Comparison of ENCODE assay signal across 18 cellular contexts in genomic region chr10:126609566-126609965, GRCh38.
A peak's percentile ranks its signal among the peaks of the same experiment; 100 is the strongest.
DNase-seq lines count a peak whose midpoint lies in the region; ATAC-seq and TF ChIP-seq lines count a peak whose summit lies in the region.
"Had no signal": no experiment of that assay in that cellular context is flagged by ENCODE, and none has a peak within 500 bp of the region (broad histone marks: within the 10 kb centered on the region; RNA-seq: fewer than 3 reads in every experiment).

No MANE protein-coding gene starts in this region.

- intact Hi-C loops in posterior cingulate gyrus (cut with DNase I), result no loop called here
- intact Hi-C loops in sciatic nerve (cut with DNase I), result no loop called here

- no peak overlapping the region for H3K27ac ChIP-seq in tibial nerve
- H3K27ac ChIP-seq: HL-60, SJCRH30 had no signal

- DNase-seq in C1 segment of cervical spinal cord (lab: John Stamatoyannopoulos, UW) (peak in 9 of 14 donors; percentile 8 to 66 (median 39)), amygdala (lab: John Stamatoyannopoulos, UW) (peak in 35 of 56 donors; percentile 12 to 76 (median 33)), hippocampal formation (lab: John Stamatoyannopoulos, UW) (peak; percentile 40 to 43), posterior cingulate gyrus (peak in 7 of 10 donors; percentile 41 to 92 (median 66)), tibial nerve (ENCODE audit: low spot score in 2 of 2) (no peak), sciatic nerve (ENCODE audit: low spot score) (no peak), OCI-M2 (lab: John Stamatoyannopoulos, UW; ENCODE audit: unreplicated experiment) (no peak)
- no peak for DNase-seq in activated CD4-positive, alpha-beta T cell treated with anti-CD3 and anti-CD28 coated beads, Interleukin-2, amount 50 U/mL, for 4 hours
- DNase-seq: ACHN, DMS79 treated with DMSO at 0.1 percent for 48 hours, Karpas-422, NCI-H1417 treated with DMSO at 0.1 percent for 48 hours, NCI-H2081 treated with DMSO at 0.1 percent for 48 hours, NCI-H510A, NCI-H82, SJCRH30 had no signal

- TF ChIP-seq CTCF in tibial nerve (IDR thresholded peaks at IDR 0.05), result no peak

- no peaks in the 10 kb centered on the region for H3K9me3 ChIP-seq in tibial nerve
- H3K9me3 ChIP-seq: HAP-1, SJCRH30 had no signal

- ATAC-seq in sciatic nerve, result no peak

- WGBS in tibial nerve, 2 donors, result 75 to 85% methylated on average over 4 of the region's 4 CpGs

- no peak for TF ChIP-seq EP300 in tibial nerve (IDR thresholded peaks at IDR 0.05)

- H3K4me3 ChIP-seq in tibial nerve, result no peak overlapping the region
- H3K4me3 ChIP-seq: HAP-1, SJCRH30 had no signal

- TF ChIP-seq POLR2A in tibial nerve (IDR thresholded peaks at IDR 0.05), result no peak

- no peaks in the 10 kb centered on the region for H3K36me3 ChIP-seq in tibial nerve
- H3K36me3 ChIP-seq: HAP-1, SJCRH30 had no signal

- H3K27me3 ChIP-seq in tibial nerve, result no peaks in the 10 kb centered on the region
- H3K27me3 ChIP-seq: SJCRH30 had no signal

- H3K4me1 ChIP-seq in tibial nerve, result no peaks in the 10 kb centered on the region
- H3K4me1 ChIP-seq: HAP-1, SJCRH30 had no signal

Comparison
In these comparisons a context has a peak if more than half of its experiments do, and no peak if none do; other contexts are left out.
1. DNase-seq: peak in C1 segment of cervical spinal cord (9 of 14), amygdala (35 of 56), hippocampal formation (2 of 2) and posterior cingulate gyrus (7 of 10); none in tibial nerve (0 of 2), sciatic nerve (single experiment), activated CD4-positive, alpha-beta T cell treated with anti-CD3 and anti-CD28 coated beads, Interleukin-2, amount 50 U/mL, for 4 hours (0 of 2) and OCI-M2 (single experiment).